12 cellular contexts compared by ENCODE assay signal in genomic region chr14:90274019-90274418, GRCh38. TPM values are rescaled to one million over a fixed set of nuclear protein-coding genes. Genes with fewer than 3 reads are reported as not detected.
A peak's percentile ranks its signal among the peaks of the same experiment; 100 is the strongest.
DNase-seq lines count a peak whose midpoint lies in the region; ATAC-seq and TF ChIP-seq lines count a peak whose summit lies in the region.
"Had no signal": no experiment of that assay in that cellular context is flagged by ENCODE, and none has a peak within 500 bp of the region (broad histone marks: within the 10 kb centered on the region; RNA-seq: fewer than 3 reads in every experiment).

No MANE protein-coding gene starts in this region.

- intact Hi-C loops in CD4-positive, alpha-beta memory T cell (cut with micrococcal nuclease), result no loop called here
- intact Hi-C loops in naive thymus-derived CD4-positive, alpha-beta T cell (cut with micrococcal nuclease), result no loop called here

- ATAC-seq in naive thymus-derived CD4-positive, alpha-beta T cell, result no peak

- no peak overlapping the region for H3K27ac ChIP-seq in CD4-positive, alpha-beta memory T cell (ENCODE audit: low read depth, low read length)
- H3K27ac ChIP-seq in naive thymus-derived CD4-positive, alpha-beta T cell (ENCODE audit: low read depth, low read length), result no peak overlapping the region

- no peaks in the 10 kb centered on the region for H3K27me3 Mint-ChIP-seq in CD4-positive, alpha-beta memory T cell
- no peaks in the 10 kb centered on the region for H3K27me3 Mint-ChIP-seq in naive thymus-derived CD4-positive, alpha-beta T cell

- peaks cover 35 to 72% of the 10 kb centered on the region in 2 donors for H3K36me3 Mint-ChIP-seq in CD4-positive, alpha-beta memory T cell
- peaks cover 6 to 52% (median 17%) of the 10 kb centered on the region in 5 donors for H3K36me3 Mint-ChIP-seq in naive thymus-derived CD4-positive, alpha-beta T cell

- H3K4me1 Mint-ChIP-seq in CD4-positive, alpha-beta memory T cell, result peaks cover 9 to 17% (median 12%) of the 10 kb centered on the region in 4 donors
- H3K4me1 Mint-ChIP-seq in naive thymus-derived CD4-positive, alpha-beta T cell, result peaks cover 2 to 27% (median 8%) of the 10 kb centered on the region in 7 donors

- no peak overlapping the region for H3K4me3 ChIP-seq in CD4-positive, alpha-beta memory T cell (ENCODE audit: low read length in 2 of 2)
- H3K4me3 ChIP-seq in Jurkat, Clone E6-1 (ENCODE audit: low read length), result no peak overlapping the region
- no peak overlapping the region for H3K4me3 ChIP-seq in choroid plexus epithelial cell (ENCODE audit: low read depth, low read length)
- H3K4me3 ChIP-seq in naive thymus-derived CD4-positive, alpha-beta T cell (ENCODE audit: low read length), result no peak overlapping the region
- H3K4me3 ChIP-seq: skin epidermis had no signal

- peaks cover 0 to 1% (median 0%) of the 10 kb centered on the region in 8 donors for H3K9me3 Mint-ChIP-seq in CD4-positive, alpha-beta memory T cell
- no peaks in the 10 kb centered on the region for H3K9me3 Mint-ChIP-seq in naive thymus-derived CD4-positive, alpha-beta T cell

- no peak for DNase-seq in CD4-positive, alpha-beta memory T cell
- peak; percentile 38 for DNase-seq in Jurkat, Clone E6-1 (ENCODE audit: low read depth, low spot score)
- DNase-seq in choroid plexus epithelial cell (ENCODE audit: low read depth) (no peak), medulla oblongata (ENCODE audit: extremely low spot score) (no peak), midbrain (lab: John Stamatoyannopoulos, UW) (no peak), DMS79 (lab: John Stamatoyannopoulos, UW) (no peak), AG08396 (ENCODE audit: low spot score) (no peak)
- DNase-seq in naive thymus-derived CD4-positive, alpha-beta T cell, result no peak
- DNase-seq: effector memory CD4-positive, alpha-beta T cell; NCI-H146; SHP77 treated with DMSO at 0.1 percent for 48 hours had no signal

- peaks cover 11% of the 10 kb centered on the region for H3K4me1 ChIP-seq in CD4-positive, alpha-beta memory T cell (ENCODE audit: insufficient read depth, low read length)
- H3K4me1 ChIP-seq in naive thymus-derived CD4-positive, alpha-beta T cell (ENCODE audit: control insufficient read depth in 2 of 2, insufficient read depth in 2 of 2, low read length in 2 of 2), result no peaks in the 10 kb centered on the region

- POLR2A ChIA-PET in CD4-positive, alpha-beta memory T cell (lab: Charles Lee; ENCODE audit: partially characterized antibody), result no interaction called here
- POLR2A ChIA-PET in naive thymus-derived CD4-positive, alpha-beta T cell (lab: Charles Lee), result no interaction called here

- peaks cover 39% of the 10 kb centered on the region for H3K36me3 ChIP-seq in CD4-positive, alpha-beta memory T cell (ENCODE audit: insufficient read depth, low read length)
- peaks cover 5 to 63% (median 9%) of the 10 kb centered on the region in 3 experiments for H3K36me3 ChIP-seq in naive thymus-derived CD4-positive, alpha-beta T cell (ENCODE audit: control insufficient read depth in 2 of 3, insufficient read depth in 3 of 3, low read length in 3 of 3)

- peak; percentile 9 for TF ChIP-seq CTCF in choroid plexus epithelial cell (conservative IDR thresholded peaks at IDR 0.05; ENCODE audit: low read depth, low read length)

- no peaks in the 10 kb centered on the region for H3K9me3 ChIP-seq in CD4-positive, alpha-beta memory T cell (ENCODE audit: control insufficient read depth in 1 of 2, low read length in 2 of 2)
- no peaks in the 10 kb centered on the region for H3K9me3 ChIP-seq in naive thymus-derived CD4-positive, alpha-beta T cell (ENCODE audit: control insufficient read depth in 2 of 3, low read length in 3 of 3)

- H3K27ac Mint-ChIP-seq in CD4-positive, alpha-beta memory T cell, result peak overlapping the region in 5 of 7 donors; percentile 29 to 82 (median 53)
- peak overlapping the region; percentile 19 to 87 (median 77) for H3K27ac Mint-ChIP-seq in naive thymus-derived CD4-positive, alpha-beta T cell

- CTCF ChIA-PET in CD4-positive, alpha-beta memory T cell (lab: Charles Lee; ENCODE audit: partially characterized antibody), result no interaction called here
- CTCF ChIA-PET in naive thymus-derived CD4-positive, alpha-beta T cell (lab: Charles Lee), result no interaction called here

- no peaks in the 10 kb centered on the region for H3K27me3 ChIP-seq in CD4-positive, alpha-beta memory T cell (ENCODE audit: insufficient read depth, low read length)
- H3K27me3 ChIP-seq in naive thymus-derived CD4-positive, alpha-beta T cell (ENCODE audit: control insufficient read depth in 2 of 2, insufficient read depth in 2 of 2, low read length in 2 of 2), result no peaks in the 10 kb centered on the region

- peak overlapping the region in 1 of 8 donors; percentile 3 for H3K4me3 Mint-ChIP-seq in CD4-positive, alpha-beta memory T cell
- no peak overlapping the region for H3K4me3 Mint-ChIP-seq in naive thymus-derived CD4-positive, alpha-beta T cell

RNA-seq across cellular contexts. Expression of gene PSMC1, which starts 17.7 kb away (rescaled TPM):
- 10 to 100 TPM; 42.1 to 52.5 TPM for total RNA-seq in CD4-positive, alpha-beta memory T cell
- 100 to 1,000 TPM; 103 to 175 TPM for polyA plus RNA-seq in CD4-positive, alpha-beta memory T cell
- polyA plus RNA-seq in Jurkat, Clone E6-1 (2012; ENCODE audit: insufficient read depth, insufficient read length), result 135 TPM
- 100 to 1,000 TPM in 1 of 5 experiments, 10 to 100 TPM in 4; 47.9 to 101 (median 58.2) TPM for total RNA-seq in naive thymus-derived CD4-positive, alpha-beta T cell
- 10 to 100 TPM; 88.4 to 97.3 TPM for polyA plus RNA-seq in naive thymus-derived CD4-positive, alpha-beta T cell

RNA-seq across cellular contexts. Expression of gene NRDE2, which starts 57.7 kb away (rescaled TPM):
- total RNA-seq in CD4-positive, alpha-beta memory T cell, result 10 to 100 TPM; 26.3 to 32.6 TPM
- polyA plus RNA-seq in CD4-positive, alpha-beta memory T cell, result 10 to 100 TPM in 1 of 2 donors, 1 to 10 TPM in 1; 4.4 to 10.7 TPM
- 20.1 TPM for polyA plus RNA-seq in Jurkat, Clone E6-1 (2012; ENCODE audit: insufficient read depth, insufficient read length)
- 10 to 100 TPM; 23.6 to 30.2 (median 28.7) TPM for total RNA-seq in naive thymus-derived CD4-positive, alpha-beta T cell
- 1 to 10 TPM; 8.4 to 8.5 TPM for polyA plus RNA-seq in naive thymus-derived CD4-positive, alpha-beta T cell
